8 cellular contexts compared by ENCODE assay signal in the genomic region with DNA sequence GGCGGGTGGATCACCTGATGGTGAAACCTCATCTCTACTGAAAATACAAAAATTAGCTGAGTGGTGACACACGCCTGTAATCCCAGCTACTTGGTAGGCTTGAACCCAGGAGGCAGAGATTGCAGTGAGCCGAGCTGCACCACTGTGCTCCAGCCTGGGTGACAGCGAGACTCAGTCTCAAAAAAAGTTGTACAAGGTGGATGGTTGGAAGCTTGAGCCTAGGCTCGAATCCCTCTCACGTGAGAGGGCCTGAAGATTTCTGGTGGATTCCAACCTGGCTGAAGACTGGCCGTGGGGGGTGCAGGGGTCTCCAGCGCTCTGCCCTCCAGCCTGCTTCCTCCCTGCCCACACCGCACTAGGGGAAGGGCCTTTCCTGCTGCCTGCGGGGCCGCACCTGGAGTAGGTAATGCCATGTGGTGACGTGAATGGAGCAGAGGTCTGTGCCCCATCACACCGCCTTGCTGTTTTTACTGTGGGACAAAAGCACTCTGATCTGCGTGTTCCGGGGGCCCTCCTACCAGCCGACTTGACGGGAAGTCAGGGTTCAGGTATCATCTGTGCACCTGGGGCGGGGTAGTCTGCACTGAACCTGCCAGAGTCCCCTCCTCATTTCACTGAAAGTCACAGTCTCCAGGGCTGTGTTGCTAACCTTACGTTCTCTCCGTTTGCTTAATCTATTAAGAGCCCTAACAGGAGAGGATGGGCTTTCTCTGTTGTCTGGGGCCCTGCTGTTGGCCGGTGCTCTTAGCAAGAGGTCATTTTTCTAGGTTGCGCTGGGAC. TPM values are rescaled to one million over a fixed set of nuclear protein-coding genes. Genes with fewer than 3 reads are reported as not detected.
DNase-seq lines count a peak whose midpoint lies in the region; ATAC-seq and TF ChIP-seq lines count a peak whose summit lies in the region.

No MANE protein-coding gene starts in this region.

- peak overlapping the region; percentile 3 for H3K27ac Mint-ChIP-seq in T-helper 1 cell treated with Interleukin-12 subunit alpha and Interleukin-12 subunit beta and Interleukin-4 antibody, amounts not matched to agents 30 μg/mL and 1 μg/mL, for 36 hours

- no peak for DNase-seq in T-helper 1 cell
- peak; percentile 62 for DNase-seq in RKO (ENCODE audit: low spot score)
- DNase-seq in colonic mucosa = peak; percentile 45
- peak; percentile 25 for DNase-seq in stimulated activated CD4-positive, alpha-beta T cell treated with anti-CD3 and anti-CD28 coated beads, Interleukin-4, amount 100 ng/mL, for 24 hours
- no peak for DNase-seq in retina
- DNase-seq in NK-92 treated with Interleukin-12 subunit alpha and Interleukin-12 subunit beta, amount 100 ng/mL, for 24 hours (lab: John Stamatoyannopoulos, UW) = no peak

- no peaks in the 10 kb centered on the region for H3K27me3 Mint-ChIP-seq in T-helper 1 cell treated with Interleukin-12 subunit alpha and Interleukin-12 subunit beta and Interleukin-4 antibody, amounts not matched to agents 30 μg/mL and 1 μg/mL, for 36 hours (ENCODE audit: low read depth)

- H3K9ac ChIP-seq in colonic mucosa (ENCODE audit: low read depth in 2 of 2, low read length in 2 of 2) = peak overlapping the region; percentile 56 to 57

- no peaks in the 10 kb centered on the region for H3K9me3 ChIP-seq in colonic mucosa

- H3K36me3 ChIP-seq in colonic mucosa = peaks cover 18% of the 10 kb centered on the region

- H3K4me1 ChIP-seq in colonic mucosa = peaks cover 18% of the 10 kb centered on the region

- no peak overlapping the region for H3K27ac ChIP-seq in colonic mucosa

- H3K9me3 Mint-ChIP-seq in T-helper 1 cell treated with Interleukin-12 subunit alpha and Interleukin-12 subunit beta and Interleukin-4 antibody, amounts not matched to agents 30 μg/mL and 1 μg/mL, for 36 hours = no peaks in the 10 kb centered on the region

- intact Hi-C loops in colonic mucosa (cut with DNase I) = no loop called here

- peaks cover 38% of the 10 kb centered on the region for H3K36me3 Mint-ChIP-seq in T-helper 1 cell treated with Interleukin-12 subunit alpha and Interleukin-12 subunit beta and Interleukin-4 antibody, amounts not matched to agents 30 μg/mL and 1 μg/mL, for 36 hours (ENCODE audit: low read depth)

- no peak for ATAC-seq in HG03280 (IDR thresholded peaks at IDR 0.05; ENCODE audit: unreplicated experiment)

- no peak overlapping the region for H3K4me3 ChIP-seq in colonic mucosa

- TF ChIP-seq CTCF in colonic mucosa (IDR thresholded peaks at IDR 0.05) = no peak

- H3K27me3 ChIP-seq in colonic mucosa = no peaks in the 10 kb centered on the region

- H3K4me3 Mint-ChIP-seq in T-helper 1 cell treated with Interleukin-12 subunit alpha and Interleukin-12 subunit beta and Interleukin-4 antibody, amounts not matched to agents 30 μg/mL and 1 μg/mL, for 36 hours = peak overlapping the region; percentile 42

- peaks cover 41% of the 10 kb centered on the region for H3K4me1 Mint-ChIP-seq in T-helper 1 cell treated with Interleukin-12 subunit alpha and Interleukin-12 subunit beta and Interleukin-4 antibody, amounts not matched to agents 30 μg/mL and 1 μg/mL, for 36 hours (ENCODE audit: low read depth)

RNA-seq across cellular contexts. Expression of gene RPL13, which starts 4.2 kb away (rescaled TPM):
- total RNA-seq in colonic mucosa = 1,000 to 10,000 TPM; 1,855 to 2,011 TPM

RNA-seq across cellular contexts. Expression of gene CPNE7, which starts 10.9 kb away (rescaled TPM):
- 1 to 10 TPM in 1 of 2 donors, under 1 TPM in 1; 0.19 to 1.6 TPM for total RNA-seq in colonic mucosa

RNA-seq across cellular contexts. Expression of gene DPEP1, which starts 48.8 kb away (rescaled TPM):
- 1 to 10 TPM in 1 of 2 donors, under 1 TPM in 1; 0.42 to 2.7 TPM for total RNA-seq in colonic mucosa

RNA-seq across cellular contexts. Expression of gene SPG7, which starts 56.5 kb away (rescaled TPM):
- 100 to 1,000 TPM in 1 of 2 donors, 10 to 100 TPM in 1; 85.6 to 105 TPM for total RNA-seq in colonic mucosa

Comparison
In these comparisons a context has a peak if more than half of its experiments do, and no peak if none do; other contexts are left out.
1. DNase-seq: peak in RKO (single experiment), colonic mucosa (single experiment) and stimulated activated CD4-positive, alpha-beta T cell treated with anti-CD3 and anti-CD28 coated beads, Interleukin-4, amount 100 ng/mL, for 24 hours (single experiment); none in T-helper 1 cell (0 of 5), retina (single experiment) and NK-92 treated with Interleukin-12 subunit alpha and Interleukin-12 subunit beta, amount 100 ng/mL, for 24 hours (single experiment).